Comparison of ENCODE assay signal across 9 cellular contexts in the genomic region with DNA sequence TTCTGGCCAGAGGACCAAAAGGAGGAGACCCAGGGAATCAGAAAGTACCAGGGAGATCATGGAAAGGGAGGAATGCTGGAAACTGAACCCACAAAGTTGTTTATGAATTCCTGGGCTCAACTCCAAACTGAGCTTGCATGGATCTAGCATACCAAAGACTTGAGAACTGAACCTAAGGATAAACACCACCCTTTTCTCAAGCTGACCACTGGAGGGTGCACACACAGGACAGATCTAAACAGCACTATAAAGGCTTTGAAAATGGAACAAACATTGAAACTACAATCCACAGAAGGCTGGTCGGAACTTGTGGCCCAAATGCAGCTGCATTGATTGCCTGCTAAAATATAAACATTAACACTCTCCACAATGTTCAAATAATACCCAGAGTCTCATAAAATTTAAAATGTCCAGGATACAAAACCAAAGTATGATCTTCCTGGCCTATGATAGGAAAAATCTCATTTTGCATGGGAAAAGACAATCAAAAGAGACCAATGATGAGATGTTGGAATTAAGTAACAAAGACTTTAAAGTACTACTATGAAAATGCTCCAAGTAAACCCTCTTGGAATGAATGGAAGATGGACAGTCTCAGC. TPM values are rescaled to one million over a fixed set of nuclear protein-coding genes. Genes with fewer than 3 reads are reported as not detected.
A peak's percentile ranks its signal among the peaks of the same experiment; 100 is the strongest.
DNase-seq lines count a peak whose midpoint lies in the region; ATAC-seq, FAIRE-seq and TF ChIP-seq lines count a peak whose summit lies in the region.
"Had no signal": no experiment of that assay in that cellular context is flagged by ENCODE, and none has a peak within 500 bp of the region (broad histone marks: within the 10 kb centered on the region; RNA-seq: fewer than 3 reads in every experiment).

No MANE protein-coding gene starts in this region.

- H3K36me3 ChIP-seq in CD8-positive, alpha-beta T cell (ENCODE audit: insufficient read depth, low read length): no peaks in the 10 kb centered on the region
- no peaks in the 10 kb centered on the region for H3K36me3 ChIP-seq in Loucy (ENCODE audit: insufficient read depth, low read length)
- H3K36me3 ChIP-seq in astrocyte (ENCODE audit: insufficient read depth, low read length): no peaks in the 10 kb centered on the region
- H3K36me3 ChIP-seq in upper lobe of right lung: no peaks in the 10 kb centered on the region

- H3K27me3 Mint-ChIP-seq in CD8-positive, alpha-beta T cell (ENCODE audit: low read depth): peaks cover 21% of the 10 kb centered on the region
- no peaks in the 10 kb centered on the region for H3K27me3 Mint-ChIP-seq in astrocyte (ENCODE audit: low read depth, unreplicated experiment)

- POLR2A ChIA-PET in CD8-positive, alpha-beta T cell (lab: Charles Lee): interaction anchor here (1.6 kb wide), 1 partner anchor 15 kb away, joined by 4 read pairs; the partner anchor contains the start of gene IRF1

- peaks cover 2% of the 10 kb centered on the region for H3K4me1 Mint-ChIP-seq in CD8-positive, alpha-beta T cell (ENCODE audit: low read depth)
- peaks cover 21% of the 10 kb centered on the region for H3K4me1 Mint-ChIP-seq in astrocyte (ENCODE audit: low read depth, unreplicated experiment)

- DNase-seq in CD8-positive, alpha-beta T cell: no peak
- peak; percentile 95 for DNase-seq in astrocyte (ENCODE audit: low read depth)
- DNase-seq in left colon: no peak
- no peak for DNase-seq in upper lobe of right lung
- no peak for DNase-seq in activated CD4-positive, alpha-beta T cell treated with anti-CD3 and anti-CD28 coated beads for 4 hours

- H3K4me2 ChIP-seq in Loucy (ENCODE audit: low read depth, low read length, poor library complexity, severe bottlenecking) (no peak overlapping the region), astrocyte (ENCODE audit: low read length) (peak overlapping the region; percentile 71)

- H3K27ac Mint-ChIP-seq in CD8-positive, alpha-beta T cell: no peak overlapping the region
- peak overlapping the region; percentile 98 for H3K27ac Mint-ChIP-seq in astrocyte (ENCODE audit: unreplicated experiment)

- peaks cover 5% of the 10 kb centered on the region for H3K4me1 ChIP-seq in CD8-positive, alpha-beta T cell (ENCODE audit: insufficient read depth, low read length)
- peaks cover 8% of the 10 kb centered on the region for H3K4me1 ChIP-seq in Loucy (ENCODE audit: insufficient read depth, low read length, poor library complexity, severe bottlenecking)
- peaks cover 16% of the 10 kb centered on the region for H3K4me1 ChIP-seq in astrocyte (ENCODE audit: insufficient read depth, low read length)
- H3K4me1 ChIP-seq in upper lobe of right lung: peaks cover 27% of the 10 kb centered on the region

- H3F3A ChIP-seq in Loucy (ENCODE audit: low read depth): no peaks in the 10 kb centered on the region

- H3K79me2 ChIP-seq in Loucy (ENCODE audit: insufficient read depth, low read length) (no peaks in the 10 kb centered on the region), astrocyte (ENCODE audit: insufficient read depth, low read length) (no peaks in the 10 kb centered on the region)

- H4K20me1 ChIP-seq in Loucy (ENCODE audit: insufficient read depth, low read length, poor library complexity, severe bottlenecking): no peaks in the 10 kb centered on the region
- no peaks in the 10 kb centered on the region for H4K20me1 ChIP-seq in astrocyte (ENCODE audit: insufficient read depth, low read length)

- H3K9me3 ChIP-seq in CD8-positive, alpha-beta T cell (ENCODE audit: low read length): no peaks in the 10 kb centered on the region
- H3K9me3 ChIP-seq in Loucy (ENCODE audit: insufficient read depth, low read depth, low read length) (no peaks in the 10 kb centered on the region), astrocyte (ENCODE audit: insufficient read depth, low read depth, low read length) (no peaks in the 10 kb centered on the region), upper lobe of right lung (no peaks in the 10 kb centered on the region)

- no peak overlapping the region for H3K4me3 Mint-ChIP-seq in CD8-positive, alpha-beta T cell
- H3K4me3 Mint-ChIP-seq in astrocyte (ENCODE audit: unreplicated experiment): peak overlapping the region; percentile 66

- no peak overlapping the region for H3K27ac ChIP-seq in CD8-positive, alpha-beta T cell (ENCODE audit: low read depth, low read length)
- H3K27ac ChIP-seq in astrocyte (ENCODE audit: low read depth, low read length) (peak overlapping the region; percentile 49), upper lobe of right lung (peak overlapping the region; percentile 12)

- peak; percentile 94 for FAIRE-seq in astrocyte (lab: Jason Lieb, UNC)

- H3K27me3 ChIP-seq in CD8-positive, alpha-beta T cell (ENCODE audit: insufficient read depth, low read length): no peaks in the 10 kb centered on the region
- no peaks in the 10 kb centered on the region for H3K27me3 ChIP-seq in Loucy (ENCODE audit: insufficient read depth, low read length, poor library complexity, severe bottlenecking)
- H3K27me3 ChIP-seq in astrocyte (ENCODE audit: insufficient read depth, low read length): no peaks in the 10 kb centered on the region
- no peaks in the 10 kb centered on the region for H3K27me3 ChIP-seq in upper lobe of right lung

- 0 out of 2 replicates have a peak overlapping the region, but pooled peaks have one; percentile 60 for H2AFZ ChIP-seq in Loucy (ENCODE audit: low read length)
- H2AFZ ChIP-seq in astrocyte (ENCODE audit: low read depth, low read length): no peak overlapping the region

- intact Hi-C loops in CD8-positive, alpha-beta T cell (cut with DNase I, micrococcal nuclease): loop anchor here in 1 of 2 experiments (5.0 kb wide), 1 partner anchor 316 kb away; no protein-coding TSS in a partner anchor
- intact Hi-C loops in left colon (cut with DNase I, micrococcal nuclease): no loop called here
- intact Hi-C loops in upper lobe of right lung (cut with DNase I): no loop called here

- H3K9me2 ChIP-seq in Loucy (replicated peaks; ENCODE audit: low read depth, low read length): no peaks in the 10 kb centered on the region

- no peaks in the 10 kb centered on the region for H3K36me3 Mint-ChIP-seq in CD8-positive, alpha-beta T cell
- H3K36me3 Mint-ChIP-seq in astrocyte (ENCODE audit: low read depth, unreplicated experiment): no peaks in the 10 kb centered on the region

- CTCF ChIA-PET in CD8-positive, alpha-beta T cell (lab: Charles Lee): interaction anchor here (0.9 to 12.7 kb wide), 5 partner anchors 17 to 314 kb away, joined by 3 to 425 read pairs (median 4); no protein-coding TSS in a partner anchor

- peak; percentile 43 for ATAC-seq in CD8-positive, alpha-beta T cell
- ATAC-seq in GM19351 (IDR thresholded peaks at IDR 0.05; ENCODE audit: unreplicated experiment) (peak; percentile 77), left colon (peak; percentile 30), upper lobe of right lung (peak; percentile 75), HG03139 (IDR thresholded peaks at IDR 0.05; ENCODE audit: unreplicated experiment) (no peak)

- no peaks in the 10 kb centered on the region for H3K9me3 Mint-ChIP-seq in CD8-positive, alpha-beta T cell
- peaks cover 6% of the 10 kb centered on the region for H3K9me3 Mint-ChIP-seq in astrocyte (ENCODE audit: unreplicated experiment)

- no peak for TF ChIP-seq CTCF in CD8-positive, alpha-beta T cell (IDR thresholded peaks at IDR 0.05)
- peak; percentile 59 for TF ChIP-seq CTCF in Loucy (conservative IDR thresholded peaks at IDR 0.05; ENCODE audit: low read length)
- peak; percentile 82 for TF ChIP-seq CTCF in astrocyte (IDR thresholded peaks at IDR 0.05; ENCODE audit: insufficient read depth, low read depth, low read length)
- TF ChIP-seq CTCF in upper lobe of right lung (IDR thresholded peaks at IDR 0.05): peak; percentile 58

- H3K9ac ChIP-seq in Loucy (ENCODE audit: low read depth, low read length, poor library complexity, severe bottlenecking): no peak overlapping the region
- peak overlapping the region; percentile 55 for H3K9ac ChIP-seq in astrocyte (ENCODE audit: low read length)

- no peak overlapping the region for H3K4me3 ChIP-seq in CD8-positive, alpha-beta T cell (ENCODE audit: low read depth, low read length)
- H3K4me3 ChIP-seq in Loucy (ENCODE audit: low read length, poor library complexity, severe bottlenecking): no peak overlapping the region
- no peak overlapping the region for H3K4me3 ChIP-seq in astrocyte (ENCODE audit: insufficient read depth, low read depth, low read length)
- no peak overlapping the region for H3K4me3 ChIP-seq in upper lobe of right lung

RNA-seq across cellular contexts. Expression of gene IRF1, which starts 15.6 kb away (rescaled TPM):
- total RNA-seq in CD8-positive, alpha-beta T cell: 1,000 to 10,000 TPM; 1,214 to 1,250 TPM
- total RNA-seq in astrocyte: 39.7 and 42.5 TPM in 2 replicates
- 100 to 1,000 TPM in 1 of 2 donors, 10 to 100 TPM in 1; 97.7 to 126 TPM for total RNA-seq in left colon
- 59.5 TPM for total RNA-seq in upper lobe of right lung

RNA-seq across cellular contexts. Expression of gene IL5, which starts 37.1 kb away (rescaled TPM):
- not detected for total RNA-seq in CD8-positive, alpha-beta T cell
- total RNA-seq in astrocyte: not detected in 2 replicates
- not detected for total RNA-seq in left colon
- total RNA-seq in upper lobe of right lung: not detected
- total RNA-seq: mononuclear cell had no signal

RNA-seq across cellular contexts. Expression of gene RAD50, which starts 50.6 kb away (rescaled TPM):
- total RNA-seq in CD8-positive, alpha-beta T cell: 1 to 10 TPM; 8.0 to 8.7 TPM
- 26.1 and 26.8 TPM in 2 replicates for total RNA-seq in astrocyte
- 10 to 100 TPM; 35.9 to 36.3 TPM for total RNA-seq in left colon
- 32.8 TPM for total RNA-seq in upper lobe of right lung

Comparison
In these comparisons a context has a peak if more than half of its experiments do, and no peak if none do; other contexts are left out.
1. RNA of gene IRF1, which starts 15.6 kb away (total RNA-seq): 1,214 to 1,250 TPM in CD8-positive, alpha-beta T cell; 97.7 to 126 TPM in left colon, 59.5 TPM in upper lobe of right lung (single experiment) and 39.7 to 42.5 TPM in astrocyte; every median in the first group is over 4 times any median in the second.